Comparison of ENCODE assay signal across 16 cellular contexts in the genomic region with DNA sequence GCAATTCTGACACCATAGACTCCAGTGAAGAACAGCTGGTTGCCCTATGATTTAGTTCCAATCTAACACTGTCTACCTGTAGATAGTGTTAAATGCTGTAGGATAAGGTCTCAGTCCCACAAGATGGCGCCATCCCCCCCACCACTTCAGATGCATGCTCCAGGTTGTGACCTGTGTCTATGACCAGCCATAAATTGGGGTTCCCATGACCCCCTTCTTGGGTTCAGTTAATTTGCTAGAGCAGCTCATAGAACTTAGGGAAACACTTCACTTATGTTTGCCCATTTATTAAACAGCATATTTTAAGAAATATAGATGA. TPM values are rescaled to one million over a fixed set of nuclear protein-coding genes. Genes with fewer than 3 reads are reported as not detected.
DNase-seq lines count a peak whose midpoint lies in the region; ATAC-seq and TF ChIP-seq lines count a peak whose summit lies in the region.
"Had no signal": no experiment of that assay in that cellular context is flagged by ENCODE, and none has a peak within 500 bp of the region (broad histone marks: within the 10 kb centered on the region; RNA-seq: fewer than 3 reads in every experiment).

No MANE protein-coding gene starts in this region.

- ATAC-seq in HCT116 = peak; percentile 76
- ATAC-seq in activated naive CD4-positive, alpha-beta T cell treated with anti-CD3 and anti-CD28 coated beads, Interleukin-2, amount 50 U/mL, for 72 hours = peak; percentile 30 to 63
- peak; percentile 31 for ATAC-seq in mucosa of descending colon

- DNase-seq in T-helper 2 cell treated with Interferon-gamma antibody and Interleukin-4, amounts not matched to agents 5 μg/mL and 100 μg/mL, for 36 hours (ENCODE audit: low spot score) = no peak
- DNase-seq in T-helper 2 cell (no peak), HCT116 (ENCODE audit: low read depth, low spot score) (no peak), mucosa of descending colon (no peak), NCI-H2107 treated with DMSO at 0.1 percent for 48 hours (lab: John Stamatoyannopoulos, UW; ENCODE audit: unreplicated experiment) (no peak), NCI-H82 treated with DMSO at 0.1 percent for 48 hours (lab: John Stamatoyannopoulos, UW; ENCODE audit: unreplicated experiment) (no peak), transverse colon (no peak)
- peak in 1 of 2 donors; percentile 23 for DNase-seq in activated naive CD4-positive, alpha-beta T cell treated with anti-CD3 and anti-CD28 coated beads, Interleukin-2, amount 50 U/mL, for 72 hours (ENCODE audit: low spot score in 2 of 2)
- DNase-seq: COR-L47, dorsolateral prefrontal cortex, NCI-H1105 treated with DMSO at 0.1 percent for 48 hours, NCI-H510A, ovary had no signal

- TF ChIP-seq CTCF in HCT116 (IDR thresholded peaks at IDR 0.05 in 2 of 3, conservative IDR thresholded peaks at IDR 0.05 in 1 of 3; ENCODE audit: borderline replicate concordance in 1 of 3, insufficient read depth in 1 of 3, low read depth in 2 of 3, low read length in 2 of 3) (peak in 2 of 3 experiments; percentile 21 to 40; a peak in 3 of 6 replicates), mucosa of descending colon (IDR thresholded peaks at IDR 0.05) (no peak), transverse colon (IDR thresholded peaks at IDR 0.05) (no peak)

- POLR2A ChIA-PET in HCT116 (lab: Charles Lee) = no interaction called here

- intact Hi-C loops in HCT116 (cut with micrococcal nuclease) = no loop called here
- intact Hi-C loops in mucosa of descending colon (cut with DNase I, micrococcal nuclease) = no loop called here
- intact Hi-C loops in transverse colon (cut with DNase I; ENCODE audit: low total_unique reads) = no loop called here

- no peak for TF ChIP-seq RAD21 in HCT116 (IDR thresholded peaks at IDR 0.05; ENCODE audit: low read depth)

- H3K4me3 Mint-ChIP-seq in T-helper 2 cell treated with Interferon-gamma antibody and Interleukin-4, amounts not matched to agents 5 μg/mL and 100 μg/mL, for 36 hours = peak overlapping the region; percentile 32
- H3K4me3 Mint-ChIP-seq: memory B cell had no signal

- no peak overlapping the region for H3K9ac ChIP-seq in HCT116 (ENCODE audit: low read length)

- H4K20me1 ChIP-seq in HCT116 (ENCODE audit: insufficient read depth) = no peaks in the 10 kb centered on the region

- no peak overlapping the region for H2AFZ ChIP-seq in HCT116 (ENCODE audit: low read depth, low read length, poor library complexity, severe bottlenecking)

- TF ChIP-seq POLR2A in HCT116 (IDR thresholded peaks at IDR 0.05; ENCODE audit: borderline replicate concordance, extremely low read depth, insufficient read depth, insufficient read length) = no peak
- no peak for TF ChIP-seq POLR2A in transverse colon (IDR thresholded peaks at IDR 0.05)

- H3K27ac Mint-ChIP-seq in T-helper 2 cell treated with Interferon-gamma antibody and Interleukin-4, amounts not matched to agents 5 μg/mL and 100 μg/mL, for 36 hours = no peak overlapping the region
- peak overlapping the region; percentile 61 to 84 for H3K27ac Mint-ChIP-seq in activated naive CD4-positive, alpha-beta T cell treated with anti-CD3 and anti-CD28 coated beads, Interleukin-2, amount 50 U/mL, for 72 hours

- H3K4me2 ChIP-seq in HCT116 (ENCODE audit: low read length) = no peak overlapping the region
- H3K4me2 ChIP-seq: smooth muscle cell had no signal

- H3K4me1 ChIP-seq in HCT116 (ENCODE audit: control insufficient read depth in 1 of 2, insufficient read depth in 2 of 2, low read length in 2 of 2) (no peaks in the 10 kb centered on the region), mucosa of descending colon (ENCODE audit: low read depth) (no peaks in the 10 kb centered on the region), transverse colon (peaks cover 4 to 33% (median 10%) of the 10 kb centered on the region in 4 donors)

- no peak for TF ChIP-seq EP300 in transverse colon (IDR thresholded peaks at IDR 0.05; ENCODE audit: low read depth)

- H3K9me3 Mint-ChIP-seq in T-helper 2 cell treated with Interferon-gamma antibody and Interleukin-4, amounts not matched to agents 5 μg/mL and 100 μg/mL, for 36 hours = no peaks in the 10 kb centered on the region
- no peaks in the 10 kb centered on the region for H3K9me3 Mint-ChIP-seq in activated naive CD4-positive, alpha-beta T cell treated with anti-CD3 and anti-CD28 coated beads, Interleukin-2, amount 50 U/mL, for 72 hours
- H3K9me3 Mint-ChIP-seq: memory B cell had no signal

- H3K4me3 ChIP-seq in HCT116 (replicated peaks in 1 of 2; ENCODE audit: low read depth in 1 of 2, low read length in 2 of 2) = no peak overlapping the region
- H3K4me3 ChIP-seq in mucosa of descending colon = no peak overlapping the region
- H3K4me3 ChIP-seq in transverse colon = no peak overlapping the region
- H3K4me3 ChIP-seq: dorsolateral prefrontal cortex, ovary, smooth muscle cell, thoracic aorta had no signal

- H3K27me3 Mint-ChIP-seq in T-helper 2 cell treated with Interferon-gamma antibody and Interleukin-4, amounts not matched to agents 5 μg/mL and 100 μg/mL, for 36 hours (ENCODE audit: low read depth) = no peaks in the 10 kb centered on the region
- H3K27me3 Mint-ChIP-seq: memory B cell had no signal

- in situ Hi-C loops in transverse colon (cut with MboI; ENCODE audit: low pct_ligation_motif_present in 1 of 4, low pct_unique_long_range_greater_than_20kb in 1 of 4, low sequenced_read_pairs in 3 of 4) = loop anchor here in 1 of 4 donors (25.0 kb wide), 1 partner anchor 204 kb away; the partner anchor contains the start of gene GHITM

- H3K27me3 ChIP-seq in HCT116 (ENCODE audit: insufficient read depth, low read length) (no peaks in the 10 kb centered on the region), transverse colon (no peaks in the 10 kb centered on the region)
- H3K27me3 ChIP-seq: dorsolateral prefrontal cortex, ovary had no signal

- H3K36me3 ChIP-seq in HCT116 (ENCODE audit: control insufficient read depth in 1 of 2, insufficient read depth in 2 of 2, low read length in 2 of 2) = no peaks in the 10 kb centered on the region
- H3K36me3 ChIP-seq in mucosa of descending colon (ENCODE audit: low read depth) = no peaks in the 10 kb centered on the region
- no peaks in the 10 kb centered on the region for H3K36me3 ChIP-seq in transverse colon
- H3K36me3 ChIP-seq: ovary, thoracic aorta had no signal

- H3K27ac ChIP-seq in HCT116 (ENCODE audit: low read depth, low read length) (no peak overlapping the region), transverse colon (no peak overlapping the region)
- H3K27ac ChIP-seq: ovary, thoracic aorta had no signal

- WGBS in transverse colon (ENCODE audit: low coverage in 1 of 2), 2 donors = 74% methylated on average over 1 of the region's 1 CpG; no CpG with 5 or more reads in 1 of the 2 donors

- H3K79me2 ChIP-seq in HCT116 (ENCODE audit: insufficient read depth, low read length) = peaks cover 35% of the 10 kb centered on the region

- H3K36me3 Mint-ChIP-seq in T-helper 2 cell treated with Interferon-gamma antibody and Interleukin-4, amounts not matched to agents 5 μg/mL and 100 μg/mL, for 36 hours (ENCODE audit: low read depth) = peaks cover 33% of the 10 kb centered on the region
- H3K36me3 Mint-ChIP-seq in activated naive CD4-positive, alpha-beta T cell treated with anti-CD3 and anti-CD28 coated beads, Interleukin-2, amount 50 U/mL, for 72 hours = peaks cover 11 to 17% of the 10 kb centered on the region in 2 donors

- RAD21 ChIA-PET in HCT116 (lab: Charles Lee; ENCODE audit: low non-redundant PET in 1 of 2, low total read pairs in 2 of 2, uncharacterized antibody in 2 of 2, unreplicated experiment in 2 of 2) = no interaction called here

- CTCF ChIA-PET in HCT116 (lab: Charles Lee) = interaction anchor here (2.0 to 3.1 kb wide), 2 partner anchors 11 to 196 kb away, joined by 8 to 11 read pairs; no protein-coding TSS in a partner anchor

- no peaks in the 10 kb centered on the region for H3K9me2 ChIP-seq in HCT116 (ENCODE audit: insufficient read depth)

- H3K9me3 ChIP-seq in HCT116 (ENCODE audit: control insufficient read depth in 1 of 2, insufficient read depth in 1 of 2, low read depth in 1 of 2, low read length in 2 of 2) = no peaks in the 10 kb centered on the region
- no peaks in the 10 kb centered on the region for H3K9me3 ChIP-seq in mucosa of descending colon
- H3K9me3 ChIP-seq in transverse colon = no peaks in the 10 kb centered on the region
- H3K9me3 ChIP-seq: ovary, thoracic aorta had no signal

- BruUV-seq in HCT116 (replicated peaks; lab: Mats Ljungman, UMichigan) = no TSS peak

- peaks cover 49% of the 10 kb centered on the region for H3K4me1 Mint-ChIP-seq in T-helper 2 cell treated with Interferon-gamma antibody and Interleukin-4, amounts not matched to agents 5 μg/mL and 100 μg/mL, for 36 hours (ENCODE audit: low read depth)

TF ChIP-seq in HCT116, 20 proteins besides CTCF, POLR2A, EP300 and RAD21:
- TF ChIP-seq ZFX (IDR thresholded peaks at IDR 0.05) (no peak), YY1 (IDR thresholded peaks at IDR 0.05; ENCODE audit: extremely low read depth, insufficient replicate concordance, low read depth, low read length) (no peak), ZNF274 (IDR thresholded peaks at IDR 0.05; ENCODE audit: low read depth, low read length) (no peak)
TF ChIP-seq in HCT116: peak in this region for 0.

RNA-seq across cellular contexts. Expression of gene CCSER2, which starts 13.1 kb away (rescaled TPM):
- total RNA-seq in HCT116 (2021; ENCODE audit: unreplicated experiment) = 28.9 TPM
- polyA plus RNA-seq in HCT116 (2012) = 8.7 and 8.8 TPM in 2 replicates
- total RNA-seq in activated naive CD4-positive, alpha-beta T cell treated with anti-CD3 and anti-CD28 coated beads, Interleukin-2, amount 50 U/mL, for 72 hours = 10 to 100 TPM; 73.1 to 74.1 TPM
- 100 to 1,000 TPM in 1 of 3 donors, 10 to 100 TPM in 2; 30.2 to 118 (median 48.3) TPM for total RNA-seq in mucosa of descending colon
- total RNA-seq in transverse colon = 10 to 100 TPM; 20.9 to 45.6 (median 33.7) TPM

Comparison
In these comparisons a context has a peak if more than half of its experiments do, and no peak if none do; other contexts are left out.
1. CTCF ChIP-seq: peak in HCT116 (2 of 3); none in mucosa of descending colon (single experiment) and transverse colon (0 of 5).
2. Peak in every context shown above with its lines, with median percentiles within 50 percentile points of each other: ATAC-seq.